Comparison of ENCODE assay signal across 8 cellular contexts in the genomic region with DNA sequence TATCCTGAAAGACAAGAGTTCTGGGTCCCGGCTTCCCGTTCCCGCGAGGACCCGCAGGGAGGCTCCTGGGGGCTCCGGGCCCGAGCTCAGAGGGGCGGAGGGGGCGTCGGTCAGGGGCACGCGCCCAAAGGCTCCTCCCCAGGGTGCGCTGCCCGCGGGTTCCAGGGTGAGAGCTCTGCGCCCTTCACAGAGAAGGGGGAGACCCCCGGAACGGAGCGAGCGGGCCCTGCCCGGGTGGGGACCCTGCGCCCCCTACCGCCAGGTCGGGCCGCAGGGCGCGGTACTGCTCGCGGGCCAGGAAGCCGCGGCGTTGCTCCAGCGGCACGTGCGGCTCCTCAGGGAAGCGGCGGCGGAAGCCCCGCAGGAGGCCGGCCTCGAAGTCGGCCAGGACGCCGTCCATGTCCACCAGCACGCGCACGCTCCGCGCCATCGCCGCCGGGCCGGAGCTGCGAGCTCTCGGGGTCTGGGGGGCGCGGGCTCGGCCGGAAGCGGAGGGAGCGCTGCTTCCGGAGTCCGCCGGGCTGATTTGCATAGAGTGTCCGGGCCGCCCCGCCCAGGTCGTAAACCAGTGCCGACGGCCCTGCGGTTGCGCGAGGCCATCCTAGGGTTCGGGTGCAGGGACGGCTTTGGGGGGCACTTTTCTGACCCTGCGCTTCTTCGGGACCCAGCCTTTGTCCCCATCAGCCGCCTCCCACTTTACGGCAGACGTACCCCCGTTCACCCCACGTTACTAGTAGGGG. TPM values are rescaled to one million over a fixed set of nuclear protein-coding genes. Genes with fewer than 3 reads are reported as not detected.
A peak's percentile ranks its signal among the peaks of the same experiment; 100 is the strongest.
DNase-seq lines count a peak whose midpoint lies in the region; ATAC-seq and TF ChIP-seq lines count a peak whose summit lies in the region.

A gene (minus strand): TSS at position 465 of the 740 bp plus-strand sequence. CDS start 35 bp downstream, at position 430.

- H3K36me3 ChIP-seq in BLaER1 (peaks cover 44% of the 10 kb centered on the region), right lobe of liver (no peaks in the 10 kb centered on the region)

- TF ChIP-seq POLR2A in right lobe of liver (IDR thresholded peaks at IDR 0.05) = peak; percentile 59

- intact Hi-C loops in dorsolateral prefrontal cortex (cut with DNase I) = loop anchor here in 1 of 2 donors (5.0 kb wide), 1 partner anchor 41 kb away; no protein-coding TSS in a partner anchor
- intact Hi-C loops in right lobe of liver (cut with DNase I) = no loop called here

- peak within 1 kb of the TSS; percentile 94 for H3K9ac ChIP-seq in BLaER1

- H4K20me1 ChIP-seq in BLaER1 = peaks cover 63% of the 10 kb centered on the region

- DNase-seq in NCI-H524 treated with DMSO at 0.1 percent for 48 hours (lab: John Stamatoyannopoulos, UW) (peak; percentile 50), dorsolateral prefrontal cortex (peak; percentile 63 to 84 (median 70)), right lobe of liver (peak; percentile 81 to 84 (median 82))
- peak; percentile 45 for DNase-seq in activated CD4-positive, alpha-beta T cell treated with anti-CD3 and anti-CD28 coated beads, Interleukin-2, amount 50 U/mL, for 1 hour
- peak; percentile 29 to 69 (median 47) for DNase-seq in stimulated activated CD4-positive, alpha-beta T cell treated with anti-CD3 and anti-CD28 coated beads, TNF-alpha, amount 100 ng/mL, for 4 hours (ENCODE audit: low read depth in 3 of 3)

- TF ChIP-seq CTCF in dorsolateral prefrontal cortex (IDR thresholded peaks at IDR 0.05 in 54 of 56, conservative IDR thresholded peaks at IDR 0.05 in 2 of 56; ENCODE audit: low read depth in 1 of 56, partially characterized antibody in 56 of 56) = peak in 55 of 56 donors; percentile 9 to 83 (median 62)
- TF ChIP-seq CTCF in right lobe of liver (IDR thresholded peaks at IDR 0.05) = peak; percentile 58 to 73 (median 72)

- H3K4me3 ChIP-seq in BLaER1 = peak within 1 kb of the TSS; percentile 90
- H3K4me3 ChIP-seq in dorsolateral prefrontal cortex = peak within 1 kb of the TSS; percentile 58 to 95 (median 83)
- peak within 1 kb of the TSS; percentile 80 to 94 (median 87) for H3K4me3 ChIP-seq in right lobe of liver

- H3K27me3 ChIP-seq in BLaER1 (no peaks in the 10 kb centered on the region), dorsolateral prefrontal cortex (no peaks in the 10 kb centered on the region), right lobe of liver (no peaks in the 10 kb centered on the region)

- ATAC-seq in GM19023 (IDR thresholded peaks at IDR 0.05; ENCODE audit: unreplicated experiment) (peak; percentile 86), HG03159 (IDR thresholded peaks at IDR 0.05; ENCODE audit: unreplicated experiment) (peak; percentile 73), right lobe of liver (peak; percentile 85 to 93 (median 89))

- WGBS in right lobe of liver (ENCODE audit: insufficient coverage, low coverage, low lambda C conversion rate, missing lambda C conversion rate) = 0% methylated on average over 5 of the region's 82 CpGs

- H3K4me2 ChIP-seq in BLaER1 = peak within 1 kb of the TSS; percentile 82

- H3K9me3 ChIP-seq in BLaER1 (no peaks in the 10 kb centered on the region), right lobe of liver (no peaks in the 10 kb centered on the region)

- H3K27ac ChIP-seq in BLaER1 = peak within 1 kb of the TSS; percentile 97
- peak within 1 kb of the TSS; percentile 27 to 96 (median 90) for H3K27ac ChIP-seq in dorsolateral prefrontal cortex
- H3K27ac ChIP-seq in right lobe of liver = peak within 1 kb of the TSS; percentile 66 to 85 (median 69)

- H3K4me1 ChIP-seq in BLaER1 (peaks cover 45% of the 10 kb centered on the region), right lobe of liver (peaks cover 0 to 6% (median 0%) of the 10 kb centered on the region in 4 donors)

RNA-seq across cellular contexts. Expression of the gene that starts here (rescaled TPM):
- 10 to 100 TPM in 118 of 120 experiments, 1 to 10 TPM in 2; 7.5 to 35.9 (median 18.9) TPM for total RNA-seq in dorsolateral prefrontal cortex
- total RNA-seq in right lobe of liver = 10 to 100 TPM; 10.5 to 35.1 (median 12.6) TPM

Comparison
In these comparisons a context has a peak if more than half of its experiments do, and no peak if none do; other contexts are left out.
1. Peak in every context shown above with its lines: DNase-seq, ATAC-seq, H3K4me3 ChIP-seq and H3K27ac ChIP-seq.